Comparison of ENCODE assay signal across 12 cellular contexts in genomic region chr5:89301572-89302025, GRCh38.
A peak's percentile ranks its signal among the peaks of the same experiment; 100 is the strongest.
DNase-seq lines count a peak whose midpoint lies in the region; ATAC-seq, FAIRE-seq and TF ChIP-seq lines count a peak whose summit lies in the region.
"Had no signal": no experiment of that assay in that cellular context is flagged by ENCODE, and none has a peak within 500 bp of the region (broad histone marks: within the 10 kb centered on the region; RNA-seq: fewer than 3 reads in every experiment).

No MANE protein-coding gene starts in this region.

- intact Hi-C loops in spleen (cut with DNase I; ENCODE audit: low total_unique reads): no loop called here

- H3K4me3 ChIP-seq in spleen: no peak overlapping the region
- H3K4me3 ChIP-seq: body of pancreas had no signal

- DNase-seq in spleen: no peak
- DNase-seq in NK-92 (lab: John Stamatoyannopoulos, UW; ENCODE audit: unreplicated experiment): no peak
- DNase-seq in 8988T: no peak
- DNase-seq in NCI-H1092 (lab: John Stamatoyannopoulos, UW): no peak
- DNase-seq in frontal cortex (ENCODE audit: low spot score in 2 of 2): no peak
- DNase-seq: body of pancreas, KG1, SW 1271 had no signal

- peaks cover 0 to 40% (median 7%) of the 10 kb centered on the region in 6 donors for H3K4me1 ChIP-seq in spleen
- H3K4me1 ChIP-seq: body of pancreas had no signal

- peak; percentile 65 for ATAC-seq in GM19023 (IDR thresholded peaks at IDR 0.05; ENCODE audit: unreplicated experiment)
- peak; percentile 73 for ATAC-seq in HG02571 (IDR thresholded peaks at IDR 0.05; ENCODE audit: unreplicated experiment)
- peak; percentile 84 for ATAC-seq in HG03342 (IDR thresholded peaks at IDR 0.05; ENCODE audit: unreplicated experiment)
- ATAC-seq: body of pancreas had no signal

- H3K27me3 ChIP-seq in spleen (replicated peaks in 1 of 7): no peaks in the 10 kb centered on the region
- H3K27me3 ChIP-seq: body of pancreas had no signal

- H3K9me3 ChIP-seq in spleen: no peaks in the 10 kb centered on the region
- H3K9me3 ChIP-seq: body of pancreas had no signal

- no peak for TF ChIP-seq POLR2A in spleen (IDR thresholded peaks at IDR 0.05)

- TF ChIP-seq CTCF in spleen (IDR thresholded peaks at IDR 0.05 in 8 of 11, conservative IDR thresholded peaks at IDR 0.05 in 3 of 11): no peak

- 70 to 77% (median 74%) methylated on average over 3 of the region's 3 CpGs for WGBS in spleen, 5 donors

- no peaks in the 10 kb centered on the region for H3K36me3 ChIP-seq in spleen

- no peak for FAIRE-seq in frontal cortex (lab: Jason Lieb, UNC)
- FAIRE-seq: islet of Langerhans had no signal

- H3K27ac ChIP-seq in spleen: peak overlapping the region in 6 of 8 donors; percentile 4 to 76 (median 57)
- H3K27ac ChIP-seq: body of pancreas had no signal
